Comparison of ENCODE assay signal across 3 cellular contexts in the genomic region with DNA sequence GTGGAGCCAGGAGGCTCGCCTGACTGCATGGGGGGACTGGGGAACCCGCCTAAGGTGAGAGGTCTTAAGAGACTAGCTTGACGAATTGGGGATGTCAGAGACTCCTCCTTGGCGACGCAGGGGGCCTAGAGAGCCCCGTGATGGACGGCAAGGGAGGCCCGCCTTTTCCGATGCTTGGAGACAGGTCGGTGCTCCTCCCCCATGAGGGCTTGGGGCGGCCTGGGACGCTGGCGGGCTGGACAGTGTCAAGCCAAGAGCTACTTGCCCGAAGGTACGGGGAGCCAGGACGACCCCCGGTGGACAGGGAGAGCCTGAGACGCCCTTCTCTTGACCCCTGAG.
TF ChIP-seq lines count a peak whose summit lies in the region.

No MANE protein-coding gene starts in this region.

TF ChIP-seq in A549, 52 proteins besides CTCF, POLR2A, EP300 and RAD21:
- TF ChIP-seq JUN (IDR thresholded peaks at IDR 0.05) (no peak), HEYL (CRISPR knock-in tag; IDR thresholded peaks at IDR 0.05) (no peak), HOXA7 (CRISPR knock-in tag; IDR thresholded peaks at IDR 0.05) (no peak), FOXS1 (CRISPR knock-in tag; IDR thresholded peaks at IDR 0.05) (no peak), KDM5A (IDR thresholded peaks at IDR 0.05) (0 out of 2 replicates have a peak, but pooled peaks have one; percentile 2), CHD2 (IDR thresholded peaks at IDR 0.05; ENCODE audit: low read length, partially characterized antibody) (no peak)
- TF ChIP-seq, protein P1, sequence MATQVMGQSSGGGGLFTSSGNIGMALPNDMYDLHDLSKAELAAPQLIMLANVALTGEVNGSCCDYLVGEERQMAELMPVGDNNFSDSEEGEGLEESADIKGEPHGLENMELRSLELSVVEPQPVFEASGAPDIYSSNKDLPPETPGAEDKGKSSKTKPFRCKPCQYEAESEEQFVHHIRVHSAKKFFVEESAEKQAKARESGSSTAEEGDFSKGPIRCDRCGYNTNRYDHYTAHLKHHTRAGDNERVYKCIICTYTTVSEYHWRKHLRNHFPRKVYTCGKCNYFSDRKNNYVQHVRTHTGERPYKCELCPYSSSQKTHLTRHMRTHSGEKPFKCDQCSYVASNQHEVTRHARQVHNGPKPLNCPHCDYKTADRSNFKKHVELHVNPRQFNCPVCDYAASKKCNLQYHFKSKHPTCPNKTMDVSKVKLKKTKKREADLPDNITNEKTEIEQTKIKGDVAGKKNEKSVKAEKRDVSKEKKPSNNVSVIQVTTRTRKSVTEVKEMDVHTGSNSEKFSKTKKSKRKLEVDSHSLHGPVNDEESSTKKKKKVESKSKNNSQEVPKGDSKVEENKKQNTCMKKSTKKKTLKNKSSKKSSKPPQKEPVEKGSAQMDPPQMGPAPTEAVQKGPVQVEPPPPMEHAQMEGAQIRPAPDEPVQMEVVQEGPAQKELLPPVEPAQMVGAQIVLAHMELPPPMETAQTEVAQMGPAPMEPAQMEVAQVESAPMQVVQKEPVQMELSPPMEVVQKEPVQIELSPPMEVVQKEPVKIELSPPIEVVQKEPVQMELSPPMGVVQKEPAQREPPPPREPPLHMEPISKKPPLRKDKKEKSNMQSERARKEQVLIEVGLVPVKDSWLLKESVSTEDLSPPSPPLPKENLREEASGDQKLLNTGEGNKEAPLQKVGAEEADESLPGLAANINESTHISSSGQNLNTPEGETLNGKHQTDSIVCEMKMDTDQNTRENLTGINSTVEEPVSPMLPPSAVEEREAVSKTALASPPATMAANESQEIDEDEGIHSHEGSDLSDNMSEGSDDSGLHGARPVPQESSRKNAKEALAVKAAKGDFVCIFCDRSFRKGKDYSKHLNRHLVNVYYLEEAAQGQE (IDR thresholded peaks at IDR 0.05): peak; percentile 22; the same call in 1 of the 2 replicates
- TF ChIP-seq, protein P2, sequence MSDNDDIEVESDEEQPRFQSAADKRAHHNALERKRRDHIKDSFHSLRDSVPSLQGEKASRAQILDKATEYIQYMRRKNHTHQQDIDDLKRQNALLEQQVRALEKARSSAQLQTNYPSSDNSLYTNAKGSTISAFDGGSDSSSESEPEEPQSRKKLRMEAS (IDR thresholded peaks at IDR 0.05): no peak

TF ChIP-seq in GM12891, 5 proteins besides CTCF, POLR2A, EP300 and RAD21:
- TF ChIP-seq POLR2AphosphoS5 (IDR thresholded peaks at IDR 0.05; ENCODE audit: low read depth, low read length) (no peak), SPI1 (IDR thresholded peaks at IDR 0.05; ENCODE audit: low read depth, low read length) (no peak), POU2F2 (IDR thresholded peaks at IDR 0.05; ENCODE audit: low read depth, low read length) (no peak), PAX5 (IDR thresholded peaks at IDR 0.05; ENCODE audit: insufficient read depth, low read length, severe bottlenecking) (no peak), TAF1 (IDR thresholded peaks at IDR 0.05; ENCODE audit: low read depth, low read length) (no peak)
TF ChIP-seq in GM12891: peak in this region for 0.

TF ChIP-seq in K562, 482 proteins besides CTCF, POLR2A, EP300 and RAD21 (continues in another document):
- no peak for TF ChIP-seq ILF3 (IDR thresholded peaks at IDR 0.05; ENCODE audit: borderline replicate concordance)
- no peak for TF ChIP-seq MED1 (CRISPR knock-in tag; IDR thresholded peaks at IDR 0.05; ENCODE audit: borderline replicate concordance)
- TF ChIP-seq CREM (IDR thresholded peaks at IDR 0.05; ENCODE audit: low read depth): no peak
- TF ChIP-seq ZNF780A (CRISPR knock-in tag; IDR thresholded peaks at IDR 0.05): no peak
- no peak for TF ChIP-seq POLR2G (IDR thresholded peaks at IDR 0.05; ENCODE audit: low read depth, low read length)
- TF ChIP-seq, protein P3, sequence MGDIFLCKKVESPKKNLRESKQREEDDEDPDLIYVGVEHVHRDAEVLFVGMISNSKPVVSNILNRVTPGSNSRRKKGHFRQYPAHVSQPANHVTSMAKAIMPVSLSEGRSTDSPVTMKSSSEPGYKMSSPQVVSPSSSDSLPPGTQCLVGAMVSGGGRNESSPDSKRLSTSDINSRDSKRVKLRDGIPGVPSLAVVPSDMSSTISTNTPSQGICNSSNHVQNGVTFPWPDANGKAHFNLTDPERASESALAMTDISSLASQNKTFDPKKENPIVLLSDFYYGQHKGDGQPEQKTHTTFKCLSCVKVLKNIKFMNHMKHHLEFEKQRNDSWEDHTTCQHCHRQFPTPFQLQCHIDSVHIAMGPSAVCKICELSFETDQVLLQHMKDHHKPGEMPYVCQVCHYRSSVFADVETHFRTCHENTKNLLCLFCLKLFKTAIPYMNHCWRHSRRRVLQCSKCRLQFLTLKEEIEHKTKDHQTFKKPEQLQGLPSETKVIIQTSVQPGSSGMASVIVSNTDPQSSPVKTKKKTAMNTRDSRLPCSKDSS (IDR thresholded peaks at IDR 0.05; ENCODE audit: low read depth, partially characterized antibody): no peak
- no peak for TF ChIP-seq TGIF2 (CRISPR knock-in tag; IDR thresholded peaks at IDR 0.05)
- no peak for TF ChIP-seq SMAD2 (IDR thresholded peaks at IDR 0.05; ENCODE audit: low read depth, low read length)
- TF ChIP-seq MTA1 (IDR thresholded peaks at IDR 0.05; ENCODE audit: borderline replicate concordance): no peak
- TF ChIP-seq NCOA6 (IDR thresholded peaks at IDR 0.05): peak; percentile 73
- no peak for TF ChIP-seq HOXB6 (CRISPR knock-in tag; IDR thresholded peaks at IDR 0.05; ENCODE audit: borderline replicate concordance)
- no peak for TF ChIP-seq PYGO2 (tag; IDR thresholded peaks at IDR 0.05)
- 0 out of 2 replicates have a peak, but pooled peaks have one; percentile 14 for TF ChIP-seq ZBTB7A (IDR thresholded peaks at IDR 0.05; ENCODE audit: borderline replicate concordance, control insufficient read depth, low read depth, low read length)
- TF ChIP-seq NR2C2 (CRISPR knock-in tag; IDR thresholded peaks at IDR 0.05): no peak
- 0 out of 2 replicates have a peak, but pooled peaks have one; percentile 60 for TF ChIP-seq NR2C2 (tag; IDR thresholded peaks at IDR 0.05)
- TF ChIP-seq YY1 (IDR thresholded peaks at IDR 0.05; ENCODE audit: borderline replicate concordance in 1 of 3, control insufficient read depth in 1 of 3, extremely low read depth in 1 of 3, insufficient read depth in 3 of 3, insufficient read length in 1 of 3, insufficient replicate concordance in 2 of 3, low read depth in 1 of 3, low read length in 2 of 3): peak in 1 of 3 experiments; percentile 2
- no peak for TF ChIP-seq ZNF431 (CRISPR knock-in tag; IDR thresholded peaks at IDR 0.05)
- TF ChIP-seq SIN3A (IDR thresholded peaks at IDR 0.05; ENCODE audit: borderline replicate concordance in 2 of 2, control insufficient read depth in 1 of 2, low read depth in 2 of 2, low read length in 2 of 2): no peak
- no peak for TF ChIP-seq SMARCC2 (IDR thresholded peaks at IDR 0.05; ENCODE audit: low read depth)
- TF ChIP-seq KLF1 (tag; IDR thresholded peaks at IDR 0.05): no peak
- no peak for TF ChIP-seq BACH1 (tag; IDR thresholded peaks at IDR 0.05)
- no peak for TF ChIP-seq EZH2 (IDR thresholded peaks at IDR 0.05; ENCODE audit: borderline replicate concordance, low read depth, low read length)
- TF ChIP-seq CXXC5 (CRISPR knock-in tag; IDR thresholded peaks at IDR 0.05): no peak
- TF ChIP-seq GABPB2 (CRISPR knock-in tag; conservative IDR thresholded peaks at IDR 0.05): no peak
- TF ChIP-seq, protein P4, sequence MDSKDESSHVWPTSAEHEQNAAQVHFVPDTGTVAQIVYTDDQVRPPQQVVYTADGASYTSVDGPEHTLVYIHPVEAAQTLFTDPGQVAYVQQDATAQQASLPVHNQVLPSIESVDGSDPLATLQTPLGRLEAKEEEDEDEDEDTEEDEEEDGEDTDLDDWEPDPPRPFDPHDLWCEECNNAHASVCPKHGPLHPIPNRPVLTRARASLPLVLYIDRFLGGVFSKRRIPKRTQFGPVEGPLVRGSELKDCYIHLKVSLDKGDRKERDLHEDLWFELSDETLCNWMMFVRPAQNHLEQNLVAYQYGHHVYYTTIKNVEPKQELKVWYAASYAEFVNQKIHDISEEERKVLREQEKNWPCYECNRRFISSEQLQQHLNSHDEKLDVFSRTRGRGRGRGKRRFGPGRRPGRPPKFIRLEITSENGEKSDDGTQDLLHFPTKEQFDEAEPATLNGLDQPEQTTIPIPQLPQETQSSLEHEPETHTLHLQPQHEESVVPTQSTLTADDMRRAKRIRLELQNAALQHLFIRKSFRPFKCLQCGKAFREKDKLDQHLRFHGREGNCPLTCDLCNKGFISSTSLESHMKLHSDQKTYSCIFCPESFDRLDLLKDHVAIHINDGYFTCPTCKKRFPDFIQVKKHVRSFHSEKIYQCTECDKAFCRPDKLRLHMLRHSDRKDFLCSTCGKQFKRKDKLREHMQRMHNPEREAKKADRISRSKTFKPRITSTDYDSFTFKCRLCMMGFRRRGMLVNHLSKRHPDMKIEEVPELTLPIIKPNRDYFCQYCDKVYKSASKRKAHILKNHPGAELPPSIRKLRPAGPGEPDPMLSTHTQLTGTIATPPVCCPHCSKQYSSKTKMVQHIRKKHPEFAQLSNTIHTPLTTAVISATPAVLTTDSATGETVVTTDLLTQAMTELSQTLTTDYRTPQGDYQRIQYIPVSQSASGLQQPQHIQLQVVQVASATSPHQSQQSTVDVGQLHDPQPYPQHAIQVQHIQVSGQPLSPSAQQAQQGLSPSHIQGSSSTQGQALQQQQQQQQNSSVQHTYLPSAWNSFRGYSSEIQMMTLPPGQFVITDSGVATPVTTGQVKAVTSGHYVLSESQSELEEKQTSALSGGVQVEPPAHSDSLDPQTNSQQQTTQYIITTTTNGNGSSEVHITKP (IDR thresholded peaks at IDR 0.05; ENCODE audit: partially characterized antibody): peak; percentile 79
- no peak for TF ChIP-seq BHLHE40 (IDR thresholded peaks at IDR 0.05; ENCODE audit: low read length)
- TF ChIP-seq, protein P5, sequence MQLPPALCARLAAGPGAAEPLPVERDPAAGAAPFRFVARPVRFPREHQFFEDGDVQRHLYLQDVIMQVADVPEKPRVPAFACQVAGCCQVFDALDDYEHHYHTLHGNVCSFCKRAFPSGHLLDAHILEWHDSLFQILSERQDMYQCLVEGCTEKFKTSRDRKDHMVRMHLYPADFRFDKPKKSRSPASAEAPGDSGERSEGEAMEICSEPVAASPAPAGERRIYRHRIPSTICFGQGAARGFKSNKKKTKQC (CRISPR knock-in tag; IDR thresholded peaks at IDR 0.05): 0 out of 2 replicates have a peak, but pooled peaks have one; percentile 0
- TF ChIP-seq DIDO1 (tag; IDR thresholded peaks at IDR 0.05; ENCODE audit: low read depth): no peak
- TF ChIP-seq, protein P6, sequence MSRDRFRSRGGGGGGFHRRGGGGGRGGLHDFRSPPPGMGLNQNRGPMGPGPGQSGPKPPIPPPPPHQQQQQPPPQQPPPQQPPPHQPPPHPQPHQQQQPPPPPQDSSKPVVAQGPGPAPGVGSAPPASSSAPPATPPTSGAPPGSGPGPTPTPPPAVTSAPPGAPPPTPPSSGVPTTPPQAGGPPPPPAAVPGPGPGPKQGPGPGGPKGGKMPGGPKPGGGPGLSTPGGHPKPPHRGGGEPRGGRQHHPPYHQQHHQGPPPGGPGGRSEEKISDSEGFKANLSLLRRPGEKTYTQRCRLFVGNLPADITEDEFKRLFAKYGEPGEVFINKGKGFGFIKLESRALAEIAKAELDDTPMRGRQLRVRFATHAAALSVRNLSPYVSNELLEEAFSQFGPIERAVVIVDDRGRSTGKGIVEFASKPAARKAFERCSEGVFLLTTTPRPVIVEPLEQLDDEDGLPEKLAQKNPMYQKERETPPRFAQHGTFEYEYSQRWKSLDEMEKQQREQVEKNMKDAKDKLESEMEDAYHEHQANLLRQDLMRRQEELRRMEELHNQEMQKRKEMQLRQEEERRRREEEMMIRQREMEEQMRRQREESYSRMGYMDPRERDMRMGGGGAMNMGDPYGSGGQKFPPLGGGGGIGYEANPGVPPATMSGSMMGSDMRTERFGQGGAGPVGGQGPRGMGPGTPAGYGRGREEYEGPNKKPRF (IDR thresholded peaks at IDR 0.05; ENCODE audit: low read depth, low read length): no peak
- no peak for TF ChIP-seq U2AF1 (optimal IDR thresholded peaks at IDR 0.05; ENCODE audit: low read depth, low read length)
- TF ChIP-seq, protein P7, sequence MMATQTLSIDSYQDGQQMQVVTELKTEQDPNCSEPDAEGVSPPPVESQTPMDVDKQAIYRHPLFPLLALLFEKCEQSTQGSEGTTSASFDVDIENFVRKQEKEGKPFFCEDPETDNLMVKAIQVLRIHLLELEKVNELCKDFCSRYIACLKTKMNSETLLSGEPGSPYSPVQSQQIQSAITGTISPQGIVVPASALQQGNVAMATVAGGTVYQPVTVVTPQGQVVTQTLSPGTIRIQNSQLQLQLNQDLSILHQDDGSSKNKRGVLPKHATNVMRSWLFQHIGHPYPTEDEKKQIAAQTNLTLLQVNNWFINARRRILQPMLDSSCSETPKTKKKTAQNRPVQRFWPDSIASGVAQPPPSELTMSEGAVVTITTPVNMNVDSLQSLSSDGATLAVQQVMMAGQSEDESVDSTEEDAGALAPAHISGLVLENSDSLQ (IDR thresholded peaks at IDR 0.05): peak; percentile 92
- TF ChIP-seq, protein P8, sequence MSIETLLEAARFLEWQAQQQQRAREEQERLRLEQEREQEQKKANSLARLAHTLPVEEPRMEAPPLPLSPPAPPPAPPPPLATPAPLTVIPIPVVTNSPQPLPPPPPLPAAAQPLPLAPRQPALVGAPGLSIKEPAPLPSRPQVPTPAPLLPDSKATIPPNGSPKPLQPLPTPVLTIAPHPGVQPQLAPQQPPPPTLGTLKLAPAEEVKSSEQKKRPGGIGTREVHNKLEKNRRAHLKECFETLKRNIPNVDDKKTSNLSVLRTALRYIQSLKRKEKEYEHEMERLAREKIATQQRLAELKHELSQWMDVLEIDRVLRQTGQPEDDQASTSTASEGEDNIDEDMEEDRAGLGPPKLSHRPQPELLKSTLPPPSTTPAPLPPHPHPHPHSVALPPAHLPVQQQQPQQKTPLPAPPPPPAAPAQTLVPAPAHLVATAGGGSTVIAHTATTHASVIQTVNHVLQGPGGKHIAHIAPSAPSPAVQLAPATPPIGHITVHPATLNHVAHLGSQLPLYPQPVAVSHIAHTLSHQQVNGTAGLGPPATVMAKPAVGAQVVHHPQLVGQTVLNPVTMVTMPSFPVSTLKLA (conservative IDR thresholded peaks at IDR 0.05): no peak
- TF ChIP-seq, protein P9, sequence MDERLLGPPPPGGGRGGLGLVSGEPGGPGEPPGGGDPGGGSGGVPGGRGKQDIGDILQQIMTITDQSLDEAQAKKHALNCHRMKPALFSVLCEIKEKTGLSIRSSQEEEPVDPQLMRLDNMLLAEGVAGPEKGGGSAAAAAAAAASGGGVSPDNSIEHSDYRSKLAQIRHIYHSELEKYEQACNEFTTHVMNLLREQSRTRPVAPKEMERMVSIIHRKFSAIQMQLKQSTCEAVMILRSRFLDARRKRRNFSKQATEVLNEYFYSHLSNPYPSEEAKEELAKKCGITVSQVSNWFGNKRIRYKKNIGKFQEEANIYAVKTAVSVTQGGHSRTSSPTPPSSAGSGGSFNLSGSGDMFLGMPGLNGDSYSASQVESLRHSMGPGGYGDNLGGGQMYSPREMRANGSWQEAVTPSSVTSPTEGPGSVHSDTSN (CRISPR knock-in tag; IDR thresholded peaks at IDR 0.05; ENCODE audit: low read depth): no peak
- TF ChIP-seq, protein P9 (tag; conservative IDR thresholded peaks at IDR 0.05; ENCODE audit: low read depth): peak; percentile 50; the same call in 1 of the 2 replicates
- TF ChIP-seq IRF2 (CRISPR knock-in tag; IDR thresholded peaks at IDR 0.05): no peak
